Comparison of ENCODE assay signal across 1 cellular context in genomic region chr15:49046113-49046883, GRCh38.
TF ChIP-seq lines count a peak whose summit lies in the region.

Gene SECISBP2L, minus strand, starts transcription at chr15:49046446. Its CDS starts 147 bp downstream, at chr15:49046299.

TF ChIP-seq in Ishikawa, 13 proteins besides CTCF, POLR2A, EP300 and RAD21 (continued from another document):
- TF ChIP-seq REST (IDR thresholded peaks at IDR 0.05; ENCODE audit: low read depth) (no peak), FOXM1 (IDR thresholded peaks at IDR 0.05; ENCODE audit: borderline replicate concordance, low read depth) (no peak)
